21 cellular contexts compared by ENCODE assay signal in genomic region chr10:73116017-73116416, GRCh38.
"Had no signal": no experiment of that assay in that cellular context is flagged by ENCODE, and none has a peak within 500 bp of the region (broad histone marks: within the 10 kb centered on the region; RNA-seq: fewer than 3 reads in every experiment).

No MANE protein-coding gene starts in this region.

- H3K4me1 ChIP-seq: SJCRH30 had no signal

- H3K27me3 ChIP-seq: MG63, SJCRH30 had no signal

- ATAC-seq: Panc1, SK-N-SH treated with all-trans-retinoic acid at 6 μM for 48 hours had no signal

- DNase-seq: Karpas-422, KG1, MG63, NCI-H1092, NCI-H1105 treated with DMSO at 0.1 percent for 48 hours, NCI-H1417 treated with DMSO at 0.1 percent for 48 hours, NCI-H146, NCI-H1694 treated with DMSO at 0.1 percent for 48 hours, NCI-H1930, NCI-H2081, NCI-H2107, NCI-H2227 treated with DMSO at 0.1 percent for 48 hours, NCI-H524, NCI-H526 treated with DMSO at 0.1 percent for 48 hours, NCI-H748 treated with DMSO at 0.1 percent for 48 hours, SHP77, SJCRH30 had no signal

- H3K4me3 ChIP-seq: MG63, SJCRH30 had no signal

- H3K27ac ChIP-seq: HL-60, SJCRH30 had no signal

- H3K9me3 ChIP-seq: MG63, SJCRH30 had no signal

- FAIRE-seq: HTR-8/SVneo had no signal
